16 cellular contexts compared by ENCODE assay signal in genomic region chr5:95424526-95424925, GRCh38. TPM values are rescaled to one million over a fixed set of nuclear protein-coding genes. Genes with fewer than 3 reads are reported as not detected.
DNase-seq lines count a peak whose midpoint lies in the region; ATAC-seq and TF ChIP-seq lines count a peak whose summit lies in the region.
"Had no signal": no experiment of that assay in that cellular context is flagged by ENCODE, and none has a peak within 500 bp of the region (broad histone marks: within the 10 kb centered on the region; RNA-seq: fewer than 3 reads in every experiment).

No MANE protein-coding gene starts in this region.

- intact Hi-C loops in heart right ventricle (cut with DNase I): no loop called here

- WGBS in heart right ventricle, 2 donors: 77 to 78% methylated on average over 1 of the region's 1 CpG

- in situ Hi-C loops in brain microvascular endothelial cell (cut with HindIII; ENCODE audit: low pct_ligation_motif_present, low sequenced_read_pairs): no loop called here

- H3K9me3 ChIP-seq in heart right ventricle: no peaks in the 10 kb centered on the region
- H3K9me3 ChIP-seq: BE2C, HAP-1, SJSA1 had no signal

- no peak overlapping the region for H3K27ac ChIP-seq in heart right ventricle
- H3K27ac ChIP-seq in brain microvascular endothelial cell: no peak overlapping the region
- H3K27ac ChIP-seq: SJSA1 had no signal

- ATAC-seq in GM18867 (IDR thresholded peaks at IDR 0.05; ENCODE audit: unreplicated experiment): peak; percentile 70
- ATAC-seq in GM19467 (IDR thresholded peaks at IDR 0.05; ENCODE audit: unreplicated experiment): peak; percentile 59
- ATAC-seq in HG03025 (IDR thresholded peaks at IDR 0.05; ENCODE audit: low FRiP score, unreplicated experiment): peak; percentile 64
- peak; percentile 57 for ATAC-seq in HG03442 (IDR thresholded peaks at IDR 0.05; ENCODE audit: unreplicated experiment)
- ATAC-seq in heart right ventricle: no peak
- ATAC-seq: PC-3 had no signal

- DNase-seq in heart right ventricle (no peak), brain microvascular endothelial cell (no peak), C1 segment of cervical spinal cord (lab: John Stamatoyannopoulos, UW) (no peak), dedifferentiated amniotic fluid mesenchymal stem cell (ENCODE audit: extremely low spot score) (no peak)
- DNase-seq: BE2C; NCI-H1436 treated with DMSO at 0.1 percent for 48 hours; NCI-H2227 treated with DMSO at 0.1 percent for 48 hours; NCI-H524 treated with DMSO at 0.1 percent for 48 hours; NK-92 treated with Interleukin-12 subunit alpha and Interleukin-12 subunit beta, amount 100 ng/mL, for 24 hours; PC-3 had no signal

- no peak overlapping the region for H3K4me3 ChIP-seq in heart right ventricle
- no peak overlapping the region for H3K4me3 ChIP-seq in brain microvascular endothelial cell (ENCODE audit: low read depth, low read length)
- H3K4me3 ChIP-seq: HAP-1, SJSA1 had no signal

- H3K27me3 ChIP-seq in heart right ventricle: no peaks in the 10 kb centered on the region
- H3K27me3 ChIP-seq in brain microvascular endothelial cell (replicated peaks): no peaks in the 10 kb centered on the region
- H3K27me3 ChIP-seq: BE2C had no signal

- no peaks in the 10 kb centered on the region for H3K4me1 ChIP-seq in heart right ventricle
- H3K4me1 ChIP-seq: BE2C, SJSA1 had no signal

- no peak for TF ChIP-seq CTCF in heart right ventricle (IDR thresholded peaks at IDR 0.05)
- no peak for TF ChIP-seq CTCF in brain microvascular endothelial cell (IDR thresholded peaks at IDR 0.05; ENCODE audit: low read depth, low read length, missing control alignments)

- H3K36me3 ChIP-seq in heart right ventricle (no peaks in the 10 kb centered on the region), brain microvascular endothelial cell (replicated peaks) (no peaks in the 10 kb centered on the region)
- H3K36me3 ChIP-seq: BE2C, HAP-1, SJSA1 had no signal

RNA-seq across cellular contexts. Expression of gene FAM81B, which starts 33.4 kb away (rescaled TPM):
- total RNA-seq in heart right ventricle: 10 to 100 TPM in 3 of 10 donors, 1 to 10 TPM in 7; 1.0 to 19.5 (median 6.9) TPM
- polyA plus RNA-seq in heart right ventricle: 1 to 10 TPM in 1 of 2 donors, under 1 TPM in 1; 0.12 to 9.1 TPM
- total RNA-seq: PC-3, SJSA1 had no signal

Comparison
In these comparisons a context has a peak if more than half of its experiments do, and no peak if none do; other contexts are left out.
1. ATAC-seq: peak in GM18867 (single experiment), GM19467 (single experiment), HG03025 (single experiment) and HG03442 (single experiment); none in heart right ventricle (0 of 8).